8 cellular contexts compared by ENCODE assay signal in the genomic region with DNA sequence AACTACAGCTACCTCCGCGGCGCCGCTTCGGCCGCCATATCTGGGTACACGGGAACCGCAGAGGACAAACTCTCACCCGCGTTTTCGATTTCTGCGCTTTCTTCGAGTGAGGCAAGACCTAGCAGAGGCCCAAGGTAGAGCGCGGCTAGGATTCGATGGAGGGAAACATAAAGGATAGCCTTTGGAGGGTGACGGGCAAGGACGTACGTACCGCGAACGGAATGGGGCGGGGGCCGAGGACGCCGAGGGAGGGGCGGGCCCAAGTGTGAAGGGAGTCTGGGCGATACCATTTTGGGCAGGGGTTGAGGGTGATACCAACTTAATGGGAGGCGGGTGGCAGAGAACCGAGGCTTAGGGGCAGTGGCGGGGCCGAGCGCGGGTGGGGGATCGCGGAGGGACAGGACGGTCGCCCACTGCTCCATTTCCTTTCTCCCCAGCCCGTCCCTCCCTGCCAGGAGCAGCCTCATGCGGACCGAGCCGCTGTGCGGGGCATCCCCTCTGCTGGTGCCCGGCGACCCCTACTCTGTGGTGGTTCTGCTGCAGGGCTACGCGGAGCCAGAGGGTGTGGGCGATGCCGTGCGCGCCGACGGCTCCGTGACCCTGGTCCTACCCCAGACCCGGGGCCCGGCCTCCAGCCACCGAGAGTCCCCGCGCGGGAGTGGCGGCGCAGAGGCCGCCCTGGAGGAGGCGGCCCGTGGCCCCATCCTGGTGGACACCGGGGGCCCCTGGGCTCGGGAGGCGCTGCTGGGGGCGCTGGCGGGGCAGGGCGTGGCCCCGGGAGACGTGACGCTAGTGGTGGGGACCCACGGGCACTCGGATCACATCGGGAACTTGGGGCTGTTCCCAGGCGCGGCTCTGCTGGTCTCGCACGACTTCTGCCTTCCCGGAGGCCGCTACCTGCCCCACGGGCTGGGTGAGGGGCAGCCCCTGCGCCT. TPM values are rescaled to one million over a fixed set of nuclear protein-coding genes. Genes with fewer than 3 reads are reported as not detected.
DNase-seq lines count a peak whose midpoint lies in the region; ATAC-seq and TF ChIP-seq lines count a peak whose summit lies in the region.

A gene with protein sequence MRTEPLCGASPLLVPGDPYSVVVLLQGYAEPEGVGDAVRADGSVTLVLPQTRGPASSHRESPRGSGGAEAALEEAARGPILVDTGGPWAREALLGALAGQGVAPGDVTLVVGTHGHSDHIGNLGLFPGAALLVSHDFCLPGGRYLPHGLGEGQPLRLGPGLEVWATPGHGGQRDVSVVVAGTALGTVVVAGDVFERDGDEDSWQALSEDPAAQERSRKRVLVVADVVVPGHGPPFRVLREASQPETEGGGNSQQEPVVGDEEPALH (plus strand): TSS at position 37 of the 935 bp plus-strand sequence. CDS start 429 bp downstream, at position 466.

- H3K36me3 ChIP-seq in HUES6 (ENCODE audit: control insufficient read depth, insufficient read depth, low read length) (no peaks in the 10 kb centered on the region), NT2/D1 (ENCODE audit: insufficient read depth, insufficient read length, low read length) (peaks cover 17% of the 10 kb centered on the region), endodermal cell (ENCODE audit: control insufficient read depth, insufficient read depth, low read length) (peaks cover 5% of the 10 kb centered on the region), mesodermal cell (ENCODE audit: control insufficient read depth, insufficient read depth, low read length) (peaks cover 31% of the 10 kb centered on the region)

- no peaks in the 10 kb centered on the region for H3K9me3 ChIP-seq in HUES6 (ENCODE audit: control insufficient read depth, insufficient read depth, low read depth, low read length)
- no peaks in the 10 kb centered on the region for H3K9me3 ChIP-seq in NT2/D1 (ENCODE audit: insufficient read depth, low read length)
- no peaks in the 10 kb centered on the region for H3K9me3 ChIP-seq in endodermal cell (ENCODE audit: control insufficient read depth, low read length)
- no peaks in the 10 kb centered on the region for H3K9me3 ChIP-seq in mesodermal cell (ENCODE audit: control insufficient read depth, low read length)

- H3K27me3 ChIP-seq in HUES6 (ENCODE audit: control insufficient read depth, insufficient read depth, low read length) (peaks cover 12% of the 10 kb centered on the region), NT2/D1 (ENCODE audit: insufficient read depth, insufficient read length) (peaks cover 20% of the 10 kb centered on the region), endodermal cell (ENCODE audit: control insufficient read depth, insufficient read depth, low read length, poor library complexity, severe bottlenecking) (peaks cover 12% of the 10 kb centered on the region)

- H3K27ac ChIP-seq in HUES6 (ENCODE audit: low read depth, low read length) (peak within 1 kb of the TSS; percentile 88), endodermal cell (ENCODE audit: low read depth, low read length) (peak within 1 kb of the TSS; percentile 92), mesodermal cell (ENCODE audit: low read depth, low read length, severe bottlenecking) (peak within 1 kb of the TSS; percentile 96)

- H3K4me3 Mint-ChIP-seq in endodermal cell, result peak within 1 kb of the TSS; percentile 96

- peak; percentile 48 for ATAC-seq in GM21367 (IDR thresholded peaks at IDR 0.05; ENCODE audit: unreplicated experiment)

- H3K27ac Mint-ChIP-seq in endodermal cell, result peak within 1 kb of the TSS; percentile 99

- H3K4me3 ChIP-seq in HUES6 (ENCODE audit: low read depth, low read length), result peak within 1 kb of the TSS; percentile 96
- H3K4me3 ChIP-seq in NT2/D1 (ENCODE audit: insufficient read length, low read depth), result peak within 1 kb of the TSS; percentile 82
- H3K4me3 ChIP-seq in endodermal cell (ENCODE audit: low read length), result peak within 1 kb of the TSS; percentile 85
- peak within 1 kb of the TSS; percentile 84 for H3K4me3 ChIP-seq in mesodermal cell (ENCODE audit: extremely low read depth, insufficient read depth, low read length, poor library complexity, severe bottlenecking)

- peak within 1 kb of the TSS; percentile 95 for H3K9ac ChIP-seq in HUES6 (ENCODE audit: low read length)
- H3K9ac ChIP-seq in NT2/D1 (ENCODE audit: insufficient read length, low read depth), result peak within 1 kb of the TSS; percentile 95
- H3K9ac ChIP-seq in endodermal cell (ENCODE audit: extremely low read depth, low read length, poor library complexity, severe bottlenecking), result peak within 1 kb of the TSS; percentile 88

- H3K9me3 Mint-ChIP-seq in endodermal cell, result no peaks in the 10 kb centered on the region

- 1% methylated on average over 37 to 85 of the region's 85 CpGs for WGBS in endodermal cell (ENCODE audit: insufficient coverage in 1 of 2, insufficient read length in 1 of 2), 2 experiments
- WGBS in mesodermal cell (ENCODE audit: insufficient coverage in 2 of 2), 2 experiments, result 0 to 1% methylated on average over 81 to 82 of the region's 85 CpGs

- DNase-seq in CMK (ENCODE audit: low read depth) (peak; percentile 83), NT2/D1 (ENCODE audit: low read depth, low spot score) (peak; percentile 90), endodermal cell (peak; percentile 95)
- DNase-seq in activated CD8-positive, alpha-beta memory T cell treated with anti-CD3 and anti-CD28 coated beads, Interleukin-2, amount 50 U/mL, for 24 hours (ENCODE audit: extremely low read depth), result peak; percentile 86
- peak; percentile 89 for DNase-seq in stimulated activated CD8-positive, alpha-beta memory T cell treated with anti-CD3 and anti-CD28 coated beads, Interleukin-15, amount 100 ng/mL, for 1 hour (ENCODE audit: low read depth)

- H3K4me1 ChIP-seq in HUES6 (ENCODE audit: control insufficient read depth, insufficient read depth, low read length), result peaks cover 1% of the 10 kb centered on the region; the same call in 1 of the 2 replicates
- peaks cover 7% of the 10 kb centered on the region for H3K4me1 ChIP-seq in NT2/D1 (ENCODE audit: insufficient read depth, insufficient read length)
- H3K4me1 ChIP-seq in endodermal cell (ENCODE audit: control insufficient read depth, insufficient read depth, low read length), result no peaks in the 10 kb centered on the region
- no peaks in the 10 kb centered on the region for H3K4me1 ChIP-seq in mesodermal cell (ENCODE audit: control insufficient read depth, insufficient read depth, low read length, poor library complexity, severe bottlenecking)

- H3K4me1 Mint-ChIP-seq in endodermal cell, result peaks cover 4% of the 10 kb centered on the region

- peaks cover 5% of the 10 kb centered on the region for H3K36me3 Mint-ChIP-seq in endodermal cell (ENCODE audit: low read depth)

- peaks cover 22% of the 10 kb centered on the region for H3K27me3 Mint-ChIP-seq in endodermal cell (ENCODE audit: insufficient read depth)

- no peak for TF ChIP-seq CTCF in endodermal cell (conservative IDR thresholded peaks at IDR 0.05)

RNA-seq across cellular contexts. Expression of the gene that starts here (rescaled TPM):
- total RNA-seq in endodermal cell, result 1 to 10 TPM; 1.3 to 1.4 TPM
- 1.2 TPM for polyA plus RNA-seq in endodermal cell (2013, experiment 1 of 2)
- polyA plus RNA-seq in endodermal cell (2013, experiment 2 of 2), result 0.99 TPM
- polyA plus RNA-seq in mesodermal cell (2013, experiment 1 of 2), result 1.6 TPM
- 1.2 TPM for polyA plus RNA-seq in mesodermal cell (2013, experiment 2 of 2)

Comparison
In these comparisons a context has a peak if more than half of its experiments do, and no peak if none do; other contexts are left out.
1. Peak in every context shown above with its lines: DNase-seq, ATAC-seq, H3K4me3 ChIP-seq and H3K27ac ChIP-seq.